ENCODE assay signal across 1 cellular context in the genomic region with DNA sequence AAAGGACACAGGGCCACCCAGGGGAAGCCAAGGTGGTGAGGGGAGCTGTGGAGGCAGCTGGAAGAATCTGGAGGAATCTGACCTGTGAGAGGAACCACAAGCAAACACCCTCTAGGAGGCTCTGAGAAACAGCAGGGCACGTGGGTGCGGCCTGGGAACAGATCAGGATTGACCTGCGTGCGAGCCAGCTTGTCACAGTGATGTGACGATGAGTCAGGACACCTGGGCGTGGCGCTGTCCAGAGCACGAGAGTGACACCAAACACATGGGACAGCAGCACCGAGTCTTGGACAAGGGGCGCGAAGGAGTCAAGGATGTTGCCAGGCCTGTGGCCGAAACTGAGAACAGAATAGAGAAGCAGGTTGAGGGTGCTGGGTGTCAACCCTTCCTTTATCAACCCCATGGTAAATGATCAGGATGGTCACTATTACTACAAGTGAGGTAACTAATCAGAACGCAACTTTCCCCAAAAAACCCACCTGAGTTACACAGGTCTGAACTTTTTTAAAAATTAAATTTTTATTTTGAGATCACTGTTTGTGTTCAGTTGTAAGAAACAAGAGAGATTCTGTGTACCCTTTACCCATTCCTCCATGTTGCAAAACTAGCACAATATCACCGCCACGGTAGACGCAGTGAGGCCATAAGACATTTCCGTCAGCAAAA.
TF ChIP-seq lines count a peak whose summit lies in the region.

No MANE protein-coding gene starts in this region.

TF ChIP-seq in HepG2, 621 proteins besides CTCF, POLR2A, EP300 and RAD21 (continued from another document and continues in another):
- TF ChIP-seq, protein P1, sequence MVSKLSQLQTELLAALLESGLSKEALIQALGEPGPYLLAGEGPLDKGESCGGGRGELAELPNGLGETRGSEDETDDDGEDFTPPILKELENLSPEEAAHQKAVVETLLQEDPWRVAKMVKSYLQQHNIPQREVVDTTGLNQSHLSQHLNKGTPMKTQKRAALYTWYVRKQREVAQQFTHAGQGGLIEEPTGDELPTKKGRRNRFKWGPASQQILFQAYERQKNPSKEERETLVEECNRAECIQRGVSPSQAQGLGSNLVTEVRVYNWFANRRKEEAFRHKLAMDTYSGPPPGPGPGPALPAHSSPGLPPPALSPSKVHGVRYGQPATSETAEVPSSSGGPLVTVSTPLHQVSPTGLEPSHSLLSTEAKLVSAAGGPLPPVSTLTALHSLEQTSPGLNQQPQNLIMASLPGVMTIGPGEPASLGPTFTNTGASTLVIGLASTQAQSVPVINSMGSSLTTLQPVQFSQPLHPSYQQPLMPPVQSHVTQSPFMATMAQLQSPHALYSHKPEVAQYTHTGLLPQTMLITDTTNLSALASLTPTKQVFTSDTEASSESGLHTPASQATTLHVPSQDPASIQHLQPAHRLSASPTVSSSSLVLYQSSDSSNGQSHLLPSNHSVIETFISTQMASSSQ (IDR thresholded peaks at IDR 0.05; ENCODE audit: low read depth) = no peak
- TF ChIP-seq, protein P1 (CRISPR knock-in tag; IDR thresholded peaks at IDR 0.05; ENCODE audit: borderline replicate concordance) = no peak
- TF ChIP-seq, protein P2, sequence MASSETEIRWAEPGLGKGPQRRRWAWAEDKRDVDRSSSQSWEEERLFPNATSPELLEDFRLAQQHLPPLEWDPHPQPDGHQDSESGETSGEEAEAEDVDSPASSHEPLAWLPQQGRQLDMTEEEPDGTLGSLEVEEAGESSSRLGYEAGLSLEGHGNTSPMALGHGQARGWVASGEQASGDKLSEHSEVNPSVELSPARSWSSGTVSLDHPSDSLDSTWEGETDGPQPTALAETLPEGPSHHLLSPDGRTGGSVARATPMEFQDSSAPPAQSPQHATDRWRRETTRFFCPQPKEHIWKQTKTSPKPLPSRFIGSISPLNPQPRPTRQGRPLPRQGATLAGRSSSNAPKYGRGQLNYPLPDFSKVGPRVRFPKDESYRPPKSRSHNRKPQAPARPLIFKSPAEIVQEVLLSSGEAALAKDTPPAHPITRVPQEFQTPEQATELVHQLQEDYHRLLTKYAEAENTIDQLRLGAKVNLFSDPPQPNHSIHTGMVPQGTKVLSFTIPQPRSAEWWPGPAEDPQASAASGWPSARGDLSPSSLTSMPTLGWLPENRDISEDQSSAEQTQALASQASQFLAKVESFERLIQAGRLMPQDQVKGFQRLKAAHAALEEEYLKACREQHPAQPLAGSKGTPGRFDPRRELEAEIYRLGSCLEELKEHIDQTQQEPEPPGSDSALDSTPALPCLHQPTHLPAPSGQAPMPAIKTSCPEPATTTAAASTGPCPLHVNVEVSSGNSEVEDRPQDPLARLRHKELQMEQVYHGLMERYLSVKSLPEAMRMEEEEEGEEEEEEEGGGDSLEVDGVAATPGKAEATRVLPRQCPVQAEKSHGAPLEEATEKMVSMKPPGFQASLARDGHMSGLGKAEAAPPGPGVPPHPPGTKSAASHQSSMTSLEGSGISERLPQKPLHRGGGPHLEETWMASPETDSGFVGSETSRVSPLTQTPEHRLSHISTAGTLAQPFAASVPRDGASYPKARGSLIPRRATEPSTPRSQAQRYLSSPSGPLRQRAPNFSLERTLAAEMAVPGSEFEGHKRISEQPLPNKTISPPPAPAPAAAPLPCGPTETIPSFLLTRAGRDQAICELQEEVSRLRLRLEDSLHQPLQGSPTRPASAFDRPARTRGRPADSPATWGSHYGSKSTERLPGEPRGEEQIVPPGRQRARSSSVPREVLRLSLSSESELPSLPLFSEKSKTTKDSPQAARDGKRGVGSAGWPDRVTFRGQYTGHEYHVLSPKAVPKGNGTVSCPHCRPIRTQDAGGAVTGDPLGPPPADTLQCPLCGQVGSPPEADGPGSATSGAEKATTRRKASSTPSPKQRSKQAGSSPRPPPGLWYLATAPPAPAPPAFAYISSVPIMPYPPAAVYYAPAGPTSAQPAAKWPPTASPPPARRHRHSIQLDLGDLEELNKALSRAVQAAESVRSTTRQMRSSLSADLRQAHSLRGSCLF (CRISPR knock-in tag; IDR thresholded peaks at IDR 0.05; ENCODE audit: borderline replicate concordance) = no peak
- TF ChIP-seq ZNF543 (CRISPR knock-in tag; IDR thresholded peaks at IDR 0.05) (no peak; the same call in 1 of the 2 replicates), ZSCAN12 (CRISPR knock-in tag; IDR thresholded peaks at IDR 0.05) (no peak), MIXL1 (CRISPR knock-in tag; IDR thresholded peaks at IDR 0.05) (0 out of 2 replicates have a peak, but pooled peaks have one; percentile 31), NFIC (IDR thresholded peaks at IDR 0.05; ENCODE audit: low read length) (no peak), CENPX (CRISPR knock-in tag; IDR thresholded peaks at IDR 0.05) (no peak), ZFP36L2 (CRISPR knock-in tag; IDR thresholded peaks at IDR 0.05) (no peak), PCBP2 (optimal IDR thresholded peaks at IDR 0.05; ENCODE audit: low read depth, low read length, poor library complexity, severe bottlenecking) (no peak), KLF13 (CRISPR knock-in tag; IDR thresholded peaks at IDR 0.05) (0 out of 2 replicates have a peak, but pooled peaks have one; percentile 33), RXRB (CRISPR knock-in tag; IDR thresholded peaks at IDR 0.05; ENCODE audit: borderline replicate concordance) (peak; percentile 50), ZNF607 (CRISPR knock-in tag; IDR thresholded peaks at IDR 0.05; ENCODE audit: borderline replicate concordance) (0 out of 2 replicates have a peak, but pooled peaks have one; percentile 44), ZNF747 (CRISPR knock-in tag; IDR thresholded peaks at IDR 0.05; ENCODE audit: borderline replicate concordance) (no peak), NFIB (CRISPR knock-in tag; IDR thresholded peaks at IDR 0.05; ENCODE audit: borderline replicate concordance) (no peak), MYC (CRISPR knock-in tag; IDR thresholded peaks at IDR 0.05; ENCODE audit: borderline replicate concordance) (peak; percentile 82), ZBTB38 (CRISPR knock-in tag; IDR thresholded peaks at IDR 0.05) (peak; percentile 89), MIER2 (CRISPR knock-in tag; IDR thresholded peaks at IDR 0.05) (peak; percentile 68; the same call in 1 of the 2 replicates), FOXJ3 (CRISPR knock-in tag; IDR thresholded peaks at IDR 0.05; ENCODE audit: borderline replicate concordance) (no peak), HIVEP1 (CRISPR knock-in tag; IDR thresholded peaks at IDR 0.05) (no peak), HES4 (CRISPR knock-in tag; IDR thresholded peaks at IDR 0.05; ENCODE audit: borderline replicate concordance) (no peak), PHF20 (CRISPR knock-in tag; IDR thresholded peaks at IDR 0.05) (no peak), ZNF17 (CRISPR knock-in tag; IDR thresholded peaks at IDR 0.05) (no peak)
- TF ChIP-seq, protein P3, sequence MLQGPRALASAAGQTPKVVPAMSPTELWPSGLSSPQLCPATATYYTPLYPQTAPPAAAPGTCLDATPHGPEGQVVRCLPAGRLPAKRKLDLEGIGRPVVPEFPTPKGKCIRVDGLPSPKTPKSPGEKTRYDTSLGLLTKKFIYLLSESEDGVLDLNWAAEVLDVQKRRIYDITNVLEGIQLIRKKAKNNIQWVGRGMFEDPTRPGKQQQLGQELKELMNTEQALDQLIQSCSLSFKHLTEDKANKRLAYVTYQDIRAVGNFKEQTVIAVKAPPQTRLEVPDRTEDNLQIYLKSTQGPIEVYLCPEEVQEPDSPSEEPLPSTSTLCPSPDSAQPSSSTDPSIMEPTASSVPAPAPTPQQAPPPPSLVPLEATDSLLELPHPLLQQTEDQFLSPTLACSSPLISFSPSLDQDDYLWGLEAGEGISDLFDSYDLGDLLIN (CRISPR knock-in tag; IDR thresholded peaks at IDR 0.05; ENCODE audit: borderline replicate concordance) = no peak
- TF ChIP-seq, protein P4, sequence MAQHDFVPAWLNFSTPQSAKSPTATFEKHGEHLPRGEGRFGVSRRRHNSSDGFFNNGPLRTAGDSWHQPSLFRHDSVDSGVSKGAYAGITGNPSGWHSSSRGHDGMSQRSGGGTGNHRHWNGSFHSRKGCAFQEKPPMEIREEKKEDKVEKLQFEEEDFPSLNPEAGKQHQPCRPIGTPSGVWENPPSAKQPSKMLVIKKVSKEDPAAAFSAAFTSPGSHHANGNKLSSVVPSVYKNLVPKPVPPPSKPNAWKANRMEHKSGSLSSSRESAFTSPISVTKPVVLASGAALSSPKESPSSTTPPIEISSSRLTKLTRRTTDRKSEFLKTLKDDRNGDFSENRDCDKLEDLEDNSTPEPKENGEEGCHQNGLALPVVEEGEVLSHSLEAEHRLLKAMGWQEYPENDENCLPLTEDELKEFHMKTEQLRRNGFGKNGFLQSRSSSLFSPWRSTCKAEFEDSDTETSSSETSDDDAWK (CRISPR knock-in tag; IDR thresholded peaks at IDR 0.05) = no peak
- TF ChIP-seq, protein P5, sequence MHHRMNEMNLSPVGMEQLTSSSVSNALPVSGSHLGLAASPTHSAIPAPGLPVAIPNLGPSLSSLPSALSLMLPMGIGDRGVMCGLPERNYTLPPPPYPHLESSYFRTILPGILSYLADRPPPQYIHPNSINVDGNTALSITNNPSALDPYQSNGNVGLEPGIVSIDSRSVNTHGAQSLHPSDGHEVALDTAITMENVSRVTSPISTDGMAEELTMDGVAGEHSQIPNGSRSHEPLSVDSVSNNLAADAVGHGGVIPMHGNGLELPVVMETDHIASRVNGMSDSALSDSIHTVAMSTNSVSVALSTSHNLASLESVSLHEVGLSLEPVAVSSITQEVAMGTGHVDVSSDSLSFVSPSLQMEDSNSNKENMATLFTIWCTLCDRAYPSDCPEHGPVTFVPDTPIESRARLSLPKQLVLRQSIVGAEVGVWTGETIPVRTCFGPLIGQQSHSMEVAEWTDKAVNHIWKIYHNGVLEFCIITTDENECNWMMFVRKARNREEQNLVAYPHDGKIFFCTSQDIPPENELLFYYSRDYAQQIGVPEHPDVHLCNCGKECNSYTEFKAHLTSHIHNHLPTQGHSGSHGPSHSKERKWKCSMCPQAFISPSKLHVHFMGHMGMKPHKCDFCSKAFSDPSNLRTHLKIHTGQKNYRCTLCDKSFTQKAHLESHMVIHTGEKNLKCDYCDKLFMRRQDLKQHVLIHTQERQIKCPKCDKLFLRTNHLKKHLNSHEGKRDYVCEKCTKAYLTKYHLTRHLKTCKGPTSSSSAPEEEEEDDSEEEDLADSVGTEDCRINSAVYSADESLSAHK (CRISPR knock-in tag; IDR thresholded peaks at IDR 0.05; ENCODE audit: borderline replicate concordance) = no peak
- TF ChIP-seq, protein P6, sequence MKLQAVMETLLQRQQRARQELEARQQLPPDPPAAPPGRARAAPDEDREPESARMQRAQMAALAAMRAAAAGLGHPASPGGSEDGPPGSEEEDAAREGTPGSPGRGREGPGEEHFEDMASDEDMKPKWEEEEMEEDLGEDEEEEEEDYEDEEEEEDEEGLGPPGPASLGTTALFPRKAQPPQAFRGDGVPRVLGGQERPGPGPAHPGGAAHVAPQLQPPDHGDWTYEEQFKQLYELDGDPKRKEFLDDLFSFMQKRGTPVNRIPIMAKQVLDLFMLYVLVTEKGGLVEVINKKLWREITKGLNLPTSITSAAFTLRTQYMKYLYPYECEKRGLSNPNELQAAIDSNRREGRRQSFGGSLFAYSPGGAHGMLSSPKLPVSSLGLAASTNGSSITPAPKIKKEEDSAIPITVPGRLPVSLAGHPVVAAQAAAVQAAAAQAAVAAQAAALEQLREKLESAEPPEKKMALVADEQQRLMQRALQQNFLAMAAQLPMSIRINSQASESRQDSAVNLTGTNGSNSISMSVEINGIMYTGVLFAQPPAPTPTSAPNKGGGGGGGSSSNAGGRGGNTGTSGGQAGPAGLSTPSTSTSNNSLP (IDR thresholded peaks at IDR 0.05; ENCODE audit: low read depth, low read length) = no peak
- TF ChIP-seq, protein P7, sequence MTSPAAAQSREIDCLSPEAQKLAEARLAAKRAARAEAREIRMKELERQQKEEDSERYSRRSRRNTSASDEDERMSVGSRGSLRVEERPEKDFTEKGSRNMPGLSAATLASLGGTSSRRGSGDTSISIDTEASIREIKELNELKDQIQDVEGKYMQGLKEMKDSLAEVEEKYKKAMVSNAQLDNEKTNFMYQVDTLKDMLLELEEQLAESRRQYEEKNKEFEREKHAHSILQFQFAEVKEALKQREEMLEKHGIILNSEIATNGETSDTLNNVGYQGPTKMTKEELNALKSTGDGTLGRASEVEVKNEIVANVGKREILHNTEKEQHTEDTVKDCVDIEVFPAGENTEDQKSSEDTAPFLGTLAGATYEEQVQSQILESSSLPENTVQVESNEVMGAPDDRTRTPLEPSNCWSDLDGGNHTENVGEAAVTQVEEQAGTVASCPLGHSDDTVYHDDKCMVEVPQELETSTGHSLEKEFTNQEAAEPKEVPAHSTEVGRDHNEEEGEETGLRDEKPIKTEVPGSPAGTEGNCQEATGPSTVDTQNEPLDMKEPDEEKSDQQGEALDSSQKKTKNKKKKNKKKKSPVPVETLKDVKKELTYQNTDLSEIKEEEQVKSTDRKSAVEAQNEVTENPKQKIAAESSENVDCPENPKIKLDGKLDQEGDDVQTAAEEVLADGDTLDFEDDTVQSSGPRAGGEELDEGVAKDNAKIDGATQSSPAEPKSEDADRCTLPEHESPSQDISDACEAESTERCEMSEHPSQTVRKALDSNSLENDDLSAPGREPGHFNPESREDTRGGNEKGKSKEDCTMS (CRISPR knock-in tag; conservative IDR thresholded peaks at IDR 0.05) = no peak
